ENCODE assay signal across 25 cellular contexts in genomic region chr3:184323696-184324095, GRCh38. TPM values are rescaled to one million over a fixed set of nuclear protein-coding genes. Genes with fewer than 3 reads are reported as not detected.
A peak's percentile ranks its signal among the peaks of the same experiment; 100 is the strongest.
DNase-seq lines count a peak whose midpoint lies in the region; ATAC-seq, FAIRE-seq and TF ChIP-seq lines count a peak whose summit lies in the region.
"Had no signal": no experiment of that assay in that cellular context is flagged by ENCODE, and none has a peak within 500 bp of the region (broad histone marks: within the 10 kb centered on the region; RNA-seq: fewer than 3 reads in every experiment).

No MANE protein-coding gene starts in this region.

- FAIRE-seq in astrocyte (lab: Jason Lieb, UNC) = no peak
- FAIRE-seq: endothelial cell of umbilical vein, G401.6 had no signal

- no peak overlapping the region for H3K9ac ChIP-seq in astrocyte (ENCODE audit: low read length)
- H3K9ac ChIP-seq: BLaER1 had no signal

- H3K9me3 Mint-ChIP-seq in astrocyte (ENCODE audit: unreplicated experiment) = no peaks in the 10 kb centered on the region
- H3K9me3 Mint-ChIP-seq: activated naive CD4-positive, alpha-beta T cell treated with anti-CD3 and anti-CD28 coated beads, Interleukin-2, amount 50 U/mL, for 24 hours; memory B cell; WTC11 had no signal

- peaks cover 10% of the 10 kb centered on the region for H3K4me1 Mint-ChIP-seq in astrocyte (ENCODE audit: low read depth, unreplicated experiment)
- H3K4me1 Mint-ChIP-seq: WTC11 had no signal

- H3K36me3 Mint-ChIP-seq in astrocyte (ENCODE audit: low read depth, unreplicated experiment) = peaks cover 55% of the 10 kb centered on the region

- peaks cover 99% of the 10 kb centered on the region for H4K20me1 ChIP-seq in astrocyte (ENCODE audit: insufficient read depth, low read length)

- TF ChIP-seq POLR2A in suprapubic skin (IDR thresholded peaks at IDR 0.05) = no peak

- no peak overlapping the region for H3K4me3 Mint-ChIP-seq in astrocyte (ENCODE audit: unreplicated experiment)
- H3K4me3 Mint-ChIP-seq: activated naive CD4-positive, alpha-beta T cell treated with anti-CD3 and anti-CD28 coated beads, Interleukin-2, amount 50 U/mL, for 24 hours; memory B cell; WTC11 had no signal

- peaks cover 85% of the 10 kb centered on the region for H3K36me3 ChIP-seq in left ventricle myocardium inferior
- peaks cover 81% of the 10 kb centered on the region for H3K36me3 ChIP-seq in astrocyte (ENCODE audit: insufficient read depth, low read length)
- H3K36me3 ChIP-seq in muscle layer of duodenum (ENCODE audit: control insufficient read depth in 1 of 2, insufficient read depth in 2 of 2, low read length in 2 of 2) = peaks cover 86 to 88% of the 10 kb centered on the region in 2 donors
- H3K36me3 ChIP-seq in suprapubic skin = peaks cover 83% of the 10 kb centered on the region

- peak overlapping the region; percentile 67 for H3K27ac Mint-ChIP-seq in astrocyte (ENCODE audit: unreplicated experiment)
- H3K27ac Mint-ChIP-seq: memory B cell, WTC11 had no signal

- no peak for TF ChIP-seq EP300 in suprapubic skin (IDR thresholded peaks at IDR 0.05)

- H3K4me2 ChIP-seq in astrocyte (ENCODE audit: low read length) = no peak overlapping the region
- H3K4me2 ChIP-seq: BLaER1 had no signal

- H2AFZ ChIP-seq in astrocyte (ENCODE audit: low read depth, low read length) = no peak overlapping the region

- peak overlapping the region; percentile 92 for H3K27ac ChIP-seq in left ventricle myocardium inferior (replicated peaks)
- H3K27ac ChIP-seq in astrocyte (ENCODE audit: low read depth, low read length) = no peak overlapping the region
- peak overlapping the region; percentile 31 for H3K27ac ChIP-seq in muscle layer of duodenum (ENCODE audit: low read length)
- H3K27ac ChIP-seq in suprapubic skin = peak overlapping the region; percentile 15
- H3K27ac ChIP-seq: BLaER1 had no signal

- WGBS in suprapubic skin = 91% methylated on average over 8 of the region's 8 CpGs

- intact Hi-C loops in left ventricle myocardium inferior (cut with micrococcal nuclease) (no loop called here), cardiac septum (cut with DNase I) (no loop called here)

- no peak for ATAC-seq in HG03457 (IDR thresholded peaks at IDR 0.05; ENCODE audit: unreplicated experiment)
- ATAC-seq: WTC11 had no signal

- H3K4me1 ChIP-seq in left ventricle myocardium inferior (peaks cover 55% of the 10 kb centered on the region), astrocyte (ENCODE audit: insufficient read depth, low read length) (peaks cover 20% of the 10 kb centered on the region), muscle layer of duodenum (ENCODE audit: control insufficient read depth in 1 of 2, insufficient read depth in 2 of 2, low read length in 2 of 2) (peaks cover 18 to 35% of the 10 kb centered on the region in 2 donors), suprapubic skin (peaks cover 39% of the 10 kb centered on the region)

- H3K79me2 ChIP-seq in astrocyte (ENCODE audit: insufficient read depth, low read length) = peaks cover 98% of the 10 kb centered on the region

- H3K9me3 ChIP-seq in left ventricle myocardium inferior (replicated peaks) (no peaks in the 10 kb centered on the region), astrocyte (ENCODE audit: insufficient read depth, low read depth, low read length) (no peaks in the 10 kb centered on the region), muscle layer of duodenum (ENCODE audit: control insufficient read depth in 1 of 2, low read length in 2 of 2) (no peaks in the 10 kb centered on the region), suprapubic skin (no peaks in the 10 kb centered on the region)
- H3K9me3 ChIP-seq: BLaER1, neutrophil had no signal

- H3K27me3 ChIP-seq in left ventricle myocardium inferior (ENCODE audit: low read depth) = no peaks in the 10 kb centered on the region
- no peaks in the 10 kb centered on the region for H3K27me3 ChIP-seq in astrocyte (ENCODE audit: insufficient read depth, low read length)
- H3K27me3 ChIP-seq in muscle layer of duodenum (ENCODE audit: low read depth, low read length) = no peaks in the 10 kb centered on the region
- H3K27me3 ChIP-seq in suprapubic skin = no peaks in the 10 kb centered on the region
- H3K27me3 ChIP-seq: BLaER1, neutrophil had no signal

- DNase-seq in left ventricle myocardium inferior (no peak), cardiac septum (ENCODE audit: low spot score) (no peak), astrocyte (ENCODE audit: low read depth) (no peak), suprapubic skin (ENCODE audit: low spot score in 2 of 2) (no peak), anterior cingulate cortex (lab: John Stamatoyannopoulos, UW) (no peak)
- no peak for DNase-seq in stimulated activated CD4-positive, alpha-beta T cell treated with anti-CD3 and anti-CD28 coated beads, Interleukin-4, amount 100 ng/mL, for 4 hours
- DNase-seq: ACHN, HCEC 1CT, head of caudate nucleus, NCI-H1105 treated with DMSO at 0.1 percent for 48 hours, NCI-H1930, NCI-H524 treated with DMSO at 0.1 percent for 48 hours, SIG-M5, substantia nigra, SW 1271 had no signal

- H3K27me3 Mint-ChIP-seq in astrocyte (ENCODE audit: low read depth, unreplicated experiment) = no peaks in the 10 kb centered on the region
- H3K27me3 Mint-ChIP-seq: activated naive CD4-positive, alpha-beta T cell treated with anti-CD3 and anti-CD28 coated beads, Interleukin-2, amount 50 U/mL, for 24 hours; memory B cell had no signal

- TF ChIP-seq CTCF in left ventricle myocardium inferior (IDR thresholded peaks at IDR 0.05; ENCODE audit: borderline replicate concordance) (no peak), astrocyte (IDR thresholded peaks at IDR 0.05; ENCODE audit: insufficient read depth, low read depth, low read length) (no peak), suprapubic skin (IDR thresholded peaks at IDR 0.05) (no peak)

- H3K4me3 ChIP-seq in left ventricle myocardium inferior = no peak overlapping the region
- H3K4me3 ChIP-seq in astrocyte (ENCODE audit: insufficient read depth, low read depth, low read length) = no peak overlapping the region
- H3K4me3 ChIP-seq in muscle layer of duodenum (ENCODE audit: low read depth in 1 of 2, low read length in 2 of 2) = no peak overlapping the region
- no peak overlapping the region for H3K4me3 ChIP-seq in suprapubic skin
- H3K4me3 ChIP-seq: BLaER1, skin epidermis had no signal

RNA-seq across cellular contexts. Expression of gene EIF4G1, which starts 9.3 kb away (rescaled TPM):
- 224 TPM for total RNA-seq in left ventricle myocardium inferior
- 284 TPM for total RNA-seq in cardiac septum
- 490 and 495 TPM in 2 replicates for total RNA-seq in astrocyte
- total RNA-seq in suprapubic skin = 100 to 1,000 TPM; 382 to 463 (median 418) TPM

RNA-seq across cellular contexts. Expression of gene FAM131A, which starts 13.7 kb away (rescaled TPM):
- total RNA-seq in left ventricle myocardium inferior (30.2 TPM), cardiac septum (43.3 TPM), astrocyte (12.2 TPM in 2 replicates), suprapubic skin (10 to 100 TPM; 54.4 to 77.9 (median 65.3) TPM)

RNA-seq across cellular contexts. Expression of gene PSMD2, which starts 24.7 kb away (rescaled TPM):
- total RNA-seq in left ventricle myocardium inferior = 213 TPM
- 217 TPM for total RNA-seq in cardiac septum
- total RNA-seq in astrocyte = 496 and 588 TPM in 2 replicates
- 100 to 1,000 TPM; 118 to 221 (median 197) TPM for total RNA-seq in suprapubic skin

RNA-seq across cellular contexts. Expression of gene CLCN2, which starts 37.7 kb away (rescaled TPM):
- total RNA-seq in left ventricle myocardium inferior = 1.7 TPM
- 3.1 TPM for total RNA-seq in cardiac septum
- 7.4 and 9.0 TPM in 2 replicates for total RNA-seq in astrocyte
- 1 to 10 TPM; 2.1 to 7.9 (median 3.5) TPM for total RNA-seq in suprapubic skin

RNA-seq across cellular contexts. Expression of gene POLR2H, which starts 37.8 kb away (rescaled TPM):
- total RNA-seq in left ventricle myocardium inferior (24.3 TPM), cardiac septum (23.2 TPM), astrocyte (63.2 and 70.3 TPM in 2 replicates), suprapubic skin (100 to 1,000 TPM in 1 of 4 donors, 10 to 100 TPM in 3; 42.4 to 116 (median 66.2) TPM)
